9 cellular contexts compared by ENCODE assay signal in genomic region chr1:161529463-161530104, GRCh38. TPM values are rescaled to one million over a fixed set of nuclear protein-coding genes. Genes with fewer than 3 reads are reported as not detected.
DNase-seq lines count a peak whose midpoint lies in the region; ATAC-seq and TF ChIP-seq lines count a peak whose summit lies in the region.
"Not testable (repeated sequence)": the region's sequence is repeated elsewhere in the genome, so short reads cannot be mapped to it uniquely, and the experiment has no call there.
"Had no signal": no experiment of that assay in that cellular context is flagged by ENCODE, and none has a peak within 500 bp of the region (broad histone marks: within the 10 kb centered on the region; RNA-seq: fewer than 3 reads in every experiment).

No MANE protein-coding gene starts in this region.

- H3K4me3 Mint-ChIP-seq in activated T-cell treated with anti-CD3 and anti-CD28 coated beads, Interleukin-2, amount 50 U/mL, for 72 hours: peak overlapping the region; percentile 89 to 92
- peak overlapping the region; percentile 95 for H3K4me3 Mint-ChIP-seq in neural progenitor cell

- H3K79me2 ChIP-seq in neural progenitor cell (ENCODE audit: low read depth): not testable (repeated sequence)

- ATAC-seq in activated T-cell treated with anti-CD3 and anti-CD28 coated beads, Interleukin-2, amount 50 U/mL, for 72 hours (replicated peaks in 1 of 2): peak in 1 of 2 donors; percentile 13

- not testable (repeated sequence) for H3K9ac ChIP-seq in duodenal mucosa (ENCODE audit: low read depth in 1 of 2, low read length in 2 of 2); iPS-15b (ENCODE audit: low read depth, low read length); neural progenitor cell

- TF ChIP-seq CTCF in neural progenitor cell (IDR thresholded peaks at IDR 0.05): not testable (repeated sequence)

- peaks cover 3 to 10% of the 10 kb centered on the region in 2 donors for H3K27me3 ChIP-seq in duodenal mucosa (ENCODE audit: control insufficient read depth in 1 of 2, insufficient read depth in 2 of 2, low read length in 2 of 2)
- peaks cover 45% of the 10 kb centered on the region for H3K27me3 ChIP-seq in iPS-15b (ENCODE audit: control insufficient read depth, insufficient read depth, low read length)
- peaks cover 72% of the 10 kb centered on the region for H3K27me3 ChIP-seq in neural progenitor cell
- not testable (repeated sequence) for H3K27me3 ChIP-seq in thymus (ENCODE audit: control insufficient read depth, insufficient read depth)

- DNase-seq in DMS53 (lab: John Stamatoyannopoulos, UW): peak; percentile 58
- DNase-seq in Jurkat, Clone E6-1 (ENCODE audit: low read depth, low spot score); activated T-cell treated with anti-CD3 and anti-CD28 coated beads, Interleukin-2, amount 50 U/mL, for 72 hours: not testable (repeated sequence)
- peak; percentile 31 for DNase-seq in RPMI7951 (ENCODE audit: low read depth)
- DNase-seq in neural progenitor cell (ENCODE audit: low spot score): peak; percentile 29

- H3F3A ChIP-seq in neural progenitor cell (ENCODE audit: low read depth): peaks cover 27% of the 10 kb centered on the region

- not testable (repeated sequence) for H3K27ac ChIP-seq in duodenal mucosa (ENCODE audit: low read depth, low read length); neural progenitor cell; thymus (ENCODE audit: low read depth)

- not testable (repeated sequence) for H3K36me3 ChIP-seq in duodenal mucosa (ENCODE audit: control insufficient read depth in 1 of 2, insufficient read depth in 2 of 2, low read length in 2 of 2); iPS-15b (ENCODE audit: control insufficient read depth, insufficient read depth, low read length); neural progenitor cell; thymus (ENCODE audit: control insufficient read depth, insufficient read depth)

- H3K27me3 Mint-ChIP-seq in activated T-cell treated with anti-CD3 and anti-CD28 coated beads, Interleukin-2, amount 50 U/mL, for 72 hours (ENCODE audit: low read depth): peaks cover 12% of the 10 kb centered on the region
- peaks cover 42% of the 10 kb centered on the region for H3K27me3 Mint-ChIP-seq in neural progenitor cell (ENCODE audit: insufficient read depth, low read depth)

- H3K9me3 ChIP-seq in duodenal mucosa (ENCODE audit: control insufficient read depth in 1 of 2, low read length in 2 of 2); iPS-15b (ENCODE audit: control insufficient read depth, insufficient read depth, low read length); neural progenitor cell (ENCODE audit: low read depth); thymus (ENCODE audit: control insufficient read depth): not testable (repeated sequence)

- H4K20me1 ChIP-seq in neural progenitor cell (ENCODE audit: low read depth): not testable (repeated sequence)

- 28% methylated on average over 19 of the region's 19 CpGs for WGBS in thymus

- H3K4me1 Mint-ChIP-seq in activated T-cell treated with anti-CD3 and anti-CD28 coated beads, Interleukin-2, amount 50 U/mL, for 72 hours (ENCODE audit: low read depth): peaks cover 23% of the 10 kb centered on the region
- H3K4me1 Mint-ChIP-seq in neural progenitor cell: peaks cover 19% of the 10 kb centered on the region

- H3K9me3 Mint-ChIP-seq in activated T-cell treated with anti-CD3 and anti-CD28 coated beads, Interleukin-2, amount 50 U/mL, for 72 hours; neural progenitor cell: not testable (repeated sequence)

- not testable (repeated sequence) for H2AFZ ChIP-seq in neural progenitor cell (replicated peaks)

- H3K4me3 ChIP-seq in Jurkat, Clone E6-1 (ENCODE audit: low read length): peak overlapping the region; percentile 62
- H3K4me3 ChIP-seq in duodenal mucosa (ENCODE audit: low read depth in 1 of 2, low read length in 2 of 2) (peak overlapping the region; percentile 36 to 67), iPS-15b (ENCODE audit: low read depth, low read length) (peak overlapping the region; percentile 72), neural progenitor cell (peak overlapping the region; percentile 56), thymus (ENCODE audit: low read length) (peak overlapping the region; percentile 56)

- peaks cover 3 to 16% of the 10 kb centered on the region in 2 donors for H3K4me1 ChIP-seq in duodenal mucosa (ENCODE audit: control insufficient read depth in 1 of 2, insufficient read depth in 2 of 2, low read length in 2 of 2)
- not testable (repeated sequence) for H3K4me1 ChIP-seq in iPS-15b (ENCODE audit: control insufficient read depth, insufficient read depth, low read length); thymus (ENCODE audit: control insufficient read depth, insufficient read depth, low read length)
- peaks cover 16% of the 10 kb centered on the region for H3K4me1 ChIP-seq in neural progenitor cell

- not testable (repeated sequence) for H3K36me3 Mint-ChIP-seq in activated T-cell treated with anti-CD3 and anti-CD28 coated beads, Interleukin-2, amount 50 U/mL, for 72 hours (ENCODE audit: insufficient read depth in 2 of 2); neural progenitor cell

- peak overlapping the region; percentile 100 for H3K27ac Mint-ChIP-seq in activated T-cell treated with anti-CD3 and anti-CD28 coated beads, Interleukin-2, amount 50 U/mL, for 72 hours
- H3K27ac Mint-ChIP-seq in neural progenitor cell: not testable (repeated sequence)

- peak overlapping the region; percentile 77 for H3K4me2 ChIP-seq in neural progenitor cell

RNA-seq across cellular contexts. Expression of gene HSPA6, which starts 5.2 kb away (rescaled TPM):
- polyA plus RNA-seq in Jurkat, Clone E6-1 (2012; ENCODE audit: insufficient read depth, insufficient read length): not detected
- total RNA-seq in RPMI7951 (2014; rRNA removed; shearing (Covaris generic)): 0.12 TPM in 1 of 2 replicates, not detected in the other
- total RNA-seq in activated T-cell treated with anti-CD3 and anti-CD28 coated beads, Interleukin-2, amount 50 U/mL, for 72 hours: under 1 TPM; 0.24 to 0.53 TPM
- total RNA-seq in neural progenitor cell (ENCODE audit: low replicate concordance): 0.09 TPM in 1 of 2 replicates, not detected in the other
- 12.3 TPM for polyA plus RNA-seq in thymus

RNA-seq across cellular contexts. Expression of gene FCGR3A, which starts 20.0 kb away (rescaled TPM):
- not detected for polyA plus RNA-seq in Jurkat, Clone E6-1 (2012; ENCODE audit: insufficient read depth, insufficient read length)
- total RNA-seq in RPMI7951 (2014; rRNA removed; shearing (Covaris generic)): not detected in 2 replicates
- total RNA-seq in activated T-cell treated with anti-CD3 and anti-CD28 coated beads, Interleukin-2, amount 50 U/mL, for 72 hours: 1 to 10 TPM in 1 of 2 donors, under 1 TPM in 1; 0.38 to 1.5 TPM
- total RNA-seq in neural progenitor cell (ENCODE audit: low replicate concordance): not detected in 2 replicates
- 41.1 TPM for polyA plus RNA-seq in thymus
- total RNA-seq: dermis microvascular lymphatic vessel endothelial cell had no signal

RNA-seq across cellular contexts. Expression of gene FCGR2A, which starts 24.3 kb away (rescaled TPM):
- not detected for polyA plus RNA-seq in Jurkat, Clone E6-1 (2012; ENCODE audit: insufficient read depth, insufficient read length)
- total RNA-seq in RPMI7951 (2014; rRNA removed; shearing (Covaris generic)): 0.68 and 2.9 TPM in 2 replicates
- under 1 TPM; 0.43 to 0.88 TPM for total RNA-seq in activated T-cell treated with anti-CD3 and anti-CD28 coated beads, Interleukin-2, amount 50 U/mL, for 72 hours
- total RNA-seq in neural progenitor cell (ENCODE audit: low replicate concordance): 0.53 TPM in 1 of 2 replicates, not detected in the other
- polyA plus RNA-seq in thymus: 50.0 TPM
